In genomic region chr9:93453047-93453914, GRCh38 we compare ENCODE assay signal across 8 cellular contexts. TPM values are rescaled to one million over a fixed set of nuclear protein-coding genes. Genes with fewer than 3 reads are reported as not detected.
DNase-seq lines count a peak whose midpoint lies in the region; ATAC-seq and TF ChIP-seq lines count a peak whose summit lies in the region.

TSS of gene FAM120AOS (minus strand) at chr9:93453581. CDS start at chr9:93452709, 872 bp downstream.

- no peaks in the 10 kb centered on the region for H3K36me3 ChIP-seq in CD8-positive, alpha-beta T cell (ENCODE audit: insufficient read depth, low read length)

- no peak for TF ChIP-seq CTCF in CD8-positive, alpha-beta T cell (IDR thresholded peaks at IDR 0.05)

- peaks cover 27% of the 10 kb centered on the region for H3K4me1 ChIP-seq in CD8-positive, alpha-beta T cell (ENCODE audit: insufficient read depth, low read length)

- peak; percentile 59 to 87 (median 81) for DNase-seq in CD8-positive, alpha-beta T cell
- DNase-seq in HS-5 (ENCODE audit: low read depth) (peak; percentile 80), NOMO-1 treated with DMSO at 0.1 percent for 48 hours (lab: John Stamatoyannopoulos, UW; ENCODE audit: unreplicated experiment) (peak; percentile 95), medulla oblongata (ENCODE audit: extremely low spot score) (peak; percentile 99)
- DNase-seq in activated CD8-positive, alpha-beta memory T cell treated with anti-CD3 and anti-CD28 coated beads for 4 hours (ENCODE audit: low read depth in 2 of 2), result peak; percentile 65 to 77
- peak; percentile 70 to 72 (median 71) for DNase-seq in effector memory CD8-positive, alpha-beta T cell
- peak; percentile 73 for DNase-seq in stimulated activated CD8-positive, alpha-beta memory T cell treated with anti-CD3 and anti-CD28 coated beads, Interleukin-12 subunit alpha, Interleukin-12 subunit beta, amount 100 ng/mL, for 1 hour (ENCODE audit: low read depth)

- H3K27ac Mint-ChIP-seq in CD8-positive, alpha-beta T cell, result peak within 1 kb of the TSS; percentile 95
- H3K27ac Mint-ChIP-seq in effector memory CD8-positive, alpha-beta T cell, result peak within 1 kb of the TSS; percentile 91 to 95

- intact Hi-C loops in CD8-positive, alpha-beta T cell (cut with DNase I, micrococcal nuclease), result loop anchor here (1.0 to 10.0 kb wide), 10 partner anchors 49 to 1158 kb away; partner anchors contain the start of genes BICD2 (in 1 of the 2), CARD19 (in 1 of the 2), CENPP (in 1 of the 2) and IARS1 (in 1 of the 2)

- no peaks in the 10 kb centered on the region for H3K27me3 ChIP-seq in CD8-positive, alpha-beta T cell (ENCODE audit: insufficient read depth, low read length)

- no peaks in the 10 kb centered on the region for H3K9me3 Mint-ChIP-seq in CD8-positive, alpha-beta T cell
- no peaks in the 10 kb centered on the region for H3K9me3 Mint-ChIP-seq in effector memory CD8-positive, alpha-beta T cell

- peaks cover 30% of the 10 kb centered on the region for H3K36me3 Mint-ChIP-seq in CD8-positive, alpha-beta T cell
- peaks cover 36% of the 10 kb centered on the region for H3K36me3 Mint-ChIP-seq in effector memory CD8-positive, alpha-beta T cell (ENCODE audit: insufficient read depth)

- peak within 1 kb of the TSS; percentile 49 for H3K27ac ChIP-seq in CD8-positive, alpha-beta T cell (ENCODE audit: low read depth, low read length)

- peak; percentile 74 for ATAC-seq in CD8-positive, alpha-beta T cell
- ATAC-seq in GM19467 (IDR thresholded peaks at IDR 0.05; ENCODE audit: unreplicated experiment), result peak; percentile 47
- peak; percentile 68 for ATAC-seq in effector memory CD8-positive, alpha-beta T cell (replicated peaks)

- peaks cover 60% of the 10 kb centered on the region for H3K4me1 Mint-ChIP-seq in CD8-positive, alpha-beta T cell (ENCODE audit: low read depth)
- peaks cover 41 to 58% of the 10 kb centered on the region in 2 donors for H3K4me1 Mint-ChIP-seq in effector memory CD8-positive, alpha-beta T cell (ENCODE audit: low read depth in 2 of 2)

- peak within 1 kb of the TSS; percentile 63 for H3K4me3 ChIP-seq in CD8-positive, alpha-beta T cell (ENCODE audit: low read depth, low read length)

- H3K9me3 ChIP-seq in CD8-positive, alpha-beta T cell (ENCODE audit: low read length), result no peaks in the 10 kb centered on the region

- POLR2A ChIA-PET in CD8-positive, alpha-beta T cell (lab: Charles Lee), result interaction anchor here (0.8 to 1.9 kb wide), 8 partner anchors 10 to 486 kb away, joined by 3 to 7 read pairs (median 3); no protein-coding TSS in a partner anchor

- CTCF ChIA-PET in CD8-positive, alpha-beta T cell (lab: Charles Lee), result interaction anchor here (0.8 to 3.0 kb wide), 4 partner anchors 10 to 113 kb away, joined by 3 to 18 read pairs (median 6); no protein-coding TSS in a partner anchor

- no peaks in the 10 kb centered on the region for H3K27me3 Mint-ChIP-seq in CD8-positive, alpha-beta T cell (ENCODE audit: low read depth)
- H3K27me3 Mint-ChIP-seq in effector memory CD8-positive, alpha-beta T cell, result no peaks in the 10 kb centered on the region

- H3K4me3 Mint-ChIP-seq in CD8-positive, alpha-beta T cell, result peak within 1 kb of the TSS; percentile 90
- H3K4me3 Mint-ChIP-seq in effector memory CD8-positive, alpha-beta T cell, result peak within 1 kb of the TSS; percentile 89 to 90

RNA-seq across cellular contexts. Expression of gene FAM120AOS, which starts in this region (rescaled TPM):
- total RNA-seq in CD8-positive, alpha-beta T cell, result 10 to 100 TPM; 40.3 to 40.7 TPM

Comparison
In these comparisons a context has a peak if more than half of its experiments do, and no peak if none do; other contexts are left out.
1. Peak in every context shown above with its lines: DNase-seq, ATAC-seq, H3K4me3 ChIP-seq and H3K27ac ChIP-seq.